In genomic region chr1:186974774-186975181, GRCh38 we compare ENCODE assay signal across 13 cellular contexts.
A peak's percentile ranks its signal among the peaks of the same experiment; 100 is the strongest.
DNase-seq lines count a peak whose midpoint lies in the region; ATAC-seq, FAIRE-seq and TF ChIP-seq lines count a peak whose summit lies in the region.
"Had no signal": no experiment of that assay in that cellular context is flagged by ENCODE, and none has a peak within 500 bp of the region (broad histone marks: within the 10 kb centered on the region; RNA-seq: fewer than 3 reads in every experiment).

No MANE protein-coding gene starts in this region.

- H3K4me3 Mint-ChIP-seq in natural killer cell treated with Interleukin-12 subunit alpha and Interleukin-12 subunit beta and Interleukin-15 and Interleukin-18, amount 100 ng/mL, for 72 hours = no peak overlapping the region
- H3K4me3 Mint-ChIP-seq: immature natural killer cell had no signal

- no peaks in the 10 kb centered on the region for H3K9me1 ChIP-seq in endothelial cell of umbilical vein (replicated peaks; ENCODE audit: control insufficient read depth, extremely low read depth, insufficient read depth, low read length)

- H3K36me3 ChIP-seq in endothelial cell of umbilical vein (ENCODE audit: control insufficient read depth in 2 of 2, extremely low read depth in 1 of 2, insufficient read depth in 2 of 2, low read length in 2 of 2) (no peaks in the 10 kb centered on the region), osteoblast (ENCODE audit: insufficient read depth, low read length) (no peaks in the 10 kb centered on the region), small intestine (ENCODE audit: control insufficient read depth in 2 of 2, insufficient read depth in 2 of 2, low read length in 2 of 2) (peaks cover 0 to 6% of the 10 kb centered on the region in 2 donors)

- H4K20me1 ChIP-seq in endothelial cell of umbilical vein (replicated peaks; ENCODE audit: control insufficient read depth, extremely low read depth, insufficient read depth, low read length) (no peaks in the 10 kb centered on the region), osteoblast (ENCODE audit: insufficient read depth, low read length) (no peaks in the 10 kb centered on the region)

- no peaks in the 10 kb centered on the region for H3K4me1 Mint-ChIP-seq in natural killer cell treated with Interleukin-12 subunit alpha and Interleukin-12 subunit beta and Interleukin-15 and Interleukin-18, amount 100 ng/mL, for 72 hours (ENCODE audit: low read depth in 2 of 2)
- H3K4me1 Mint-ChIP-seq: immature natural killer cell had no signal

- H3K4me2 ChIP-seq in endothelial cell of umbilical vein (ENCODE audit: insufficient read depth, low read length) (peak overlapping the region; percentile 79), osteoblast (ENCODE audit: insufficient read depth, low read length) (peak overlapping the region; percentile 63)

- no peaks in the 10 kb centered on the region for H3K27me3 Mint-ChIP-seq in natural killer cell treated with Interleukin-12 subunit alpha and Interleukin-12 subunit beta and Interleukin-15 and Interleukin-18, amount 100 ng/mL, for 72 hours

- no TSS peak for BruUV-seq in endothelial cell of umbilical vein (replicated peaks; lab: Mats Ljungman, UMichigan)

- peak overlapping the region in 1 of 3 experiments; percentile 12 for H3K4me3 ChIP-seq in endothelial cell of umbilical vein (replicated peaks in 1 of 3; ENCODE audit: insufficient read depth in 1 of 3, low read depth in 1 of 3, low read length in 3 of 3)
- H3K4me3 ChIP-seq in osteoblast (ENCODE audit: insufficient read depth, low read length) = peak overlapping the region; percentile 40
- no peak overlapping the region for H3K4me3 ChIP-seq in small intestine (ENCODE audit: low read depth in 1 of 2, low read length in 2 of 2)

- intact Hi-C loops in endothelial cell of umbilical vein (cut with micrococcal nuclease) = loop anchor here (1.0 to 5.0 kb wide), 3 partner anchors 26 to 294 kb away; partner anchors contain the start of gene PTGS2

- CTCF ChIA-PET in endothelial cell of umbilical vein (lab: Charles Lee) = interaction anchor here (0.6 to 5.0 kb wide), 10 partner anchors 12 to 1080 kb away, joined by 3 to 41 read pairs (median 6); partner anchors contain the start of genes ODR4, PTGS2 and TPR

- DNase-seq in AG20443 (ENCODE audit: low spot score) = peak; percentile 73
- DNase-seq in NCI-H774 (lab: John Stamatoyannopoulos, UW) = peak; percentile 74
- DNase-seq in endothelial cell of umbilical vein (ENCODE audit: low read depth, low spot score) = peak; percentile 98
- DNase-seq in osteoblast (ENCODE audit: insufficient read length, low spot score, missing footprints) = peak; percentile 34
- DNase-seq in amygdala (lab: John Stamatoyannopoulos, UW) = no peak
- DNase-seq in NCI-H1105 treated with DMSO at 0.1 percent for 48 hours (lab: John Stamatoyannopoulos, UW) = no peak
- no peak for DNase-seq in small intestine
- no peak for DNase-seq in natural killer cell treated with Interleukin-12 subunit alpha and Interleukin-12 subunit beta and Interleukin-15 and Interleukin-18, amount 100 ng/mL, for 72 hours (ENCODE audit: low spot score)
- DNase-seq: activated T-cell treated with anti-CD3 and anti-CD28 coated beads for 4 hours; immature natural killer cell; NCI-H2107; stimulated activated naive CD4-positive, alpha-beta T cell had no signal

- peaks cover 10% of the 10 kb centered on the region for H3K79me2 ChIP-seq in endothelial cell of umbilical vein (ENCODE audit: control insufficient read depth, insufficient read depth, low read length)
- no peaks in the 10 kb centered on the region for H3K79me2 ChIP-seq in osteoblast (ENCODE audit: insufficient read depth, low read length)

- ATAC-seq in natural killer cell treated with Interleukin-12 subunit alpha and Interleukin-12 subunit beta and Interleukin-15 and Interleukin-18, amount 100 ng/mL, for 72 hours = no peak

- H3K27me3 ChIP-seq in endothelial cell of umbilical vein (ENCODE audit: control insufficient read depth in 2 of 2, insufficient read depth in 2 of 2, low read length in 2 of 2) (no peaks in the 10 kb centered on the region), osteoblast (ENCODE audit: insufficient read depth, low read length) (no peaks in the 10 kb centered on the region), small intestine (ENCODE audit: control insufficient read depth in 2 of 2, insufficient read depth in 2 of 2, low read length in 2 of 2) (no peaks in the 10 kb centered on the region)

- H3K9ac ChIP-seq in endothelial cell of umbilical vein (replicated peaks; ENCODE audit: extremely low read depth, insufficient read depth, low read length) = peak overlapping the region; percentile 84

- no peaks in the 10 kb centered on the region for H3K36me3 Mint-ChIP-seq in natural killer cell treated with Interleukin-12 subunit alpha and Interleukin-12 subunit beta and Interleukin-15 and Interleukin-18, amount 100 ng/mL, for 72 hours
- H3K36me3 Mint-ChIP-seq: immature natural killer cell had no signal

- peak; percentile 86 for FAIRE-seq in endothelial cell of umbilical vein (lab: Jason Lieb, UNC)
- no peak for FAIRE-seq in small intestine (lab: Jason Lieb, UNC)
- FAIRE-seq: colon had no signal

- no peaks in the 10 kb centered on the region for H3K9me3 ChIP-seq in endothelial cell of umbilical vein (replicated peaks; ENCODE audit: control insufficient read depth, insufficient read depth, low read length)
- H3K9me3 ChIP-seq in osteoblast (ENCODE audit: low read depth, low read length) = no peaks in the 10 kb centered on the region
- no peaks in the 10 kb centered on the region for H3K9me3 ChIP-seq in small intestine (ENCODE audit: control insufficient read depth, low read depth)

- 51 to 75% (median 67%) methylated on average over 3 of the region's 3 CpGs for WGBS in small intestine, 3 donors

- peak; percentile 28 for TF ChIP-seq POLR2A in endothelial cell of umbilical vein (IDR thresholded peaks at IDR 0.05; ENCODE audit: low read depth, low read length)

- POLR2A ChIA-PET in endothelial cell of umbilical vein (lab: Charles Lee) = interaction anchor here (1.2 to 1.3 kb wide), 2 partner anchors 24 to 294 kb away, joined by 3 to 6 read pairs; partner anchors contain the start of gene PTGS2

- no peaks in the 10 kb centered on the region for H3K9me3 Mint-ChIP-seq in natural killer cell treated with Interleukin-12 subunit alpha and Interleukin-12 subunit beta and Interleukin-15 and Interleukin-18, amount 100 ng/mL, for 72 hours

- H3K4me1 ChIP-seq in endothelial cell of umbilical vein (ENCODE audit: control insufficient read depth, extremely low read depth, insufficient read depth, low read length) (peaks cover 49% of the 10 kb centered on the region), osteoblast (ENCODE audit: insufficient read depth, low read length) (peaks cover 12% of the 10 kb centered on the region), small intestine (ENCODE audit: control insufficient read depth in 2 of 2, insufficient read depth in 1 of 2, low read depth in 1 of 2, low read length in 1 of 2) (no peaks in the 10 kb centered on the region)

- peak overlapping the region; percentile 93 for H3K27ac ChIP-seq in endothelial cell of umbilical vein (ENCODE audit: insufficient read depth, low read depth, low read length)
- H3K27ac ChIP-seq in osteoblast (ENCODE audit: low read depth, low read length) = peak overlapping the region; percentile 91
- H3K27ac ChIP-seq in small intestine (ENCODE audit: low read depth in 1 of 2, low read length in 1 of 2) = no peak overlapping the region

- no peak for TF ChIP-seq CTCF in endothelial cell of umbilical vein (IDR thresholded peaks at IDR 0.05; ENCODE audit: extremely low read depth in 1 of 2, insufficient read depth in 1 of 2, low read depth in 1 of 2, low read length in 2 of 2)
- TF ChIP-seq CTCF in osteoblast (IDR thresholded peaks at IDR 0.05; ENCODE audit: extremely low read depth, low read depth, low read length) = no peak

- H3K27ac Mint-ChIP-seq in natural killer cell treated with Interleukin-12 subunit alpha and Interleukin-12 subunit beta and Interleukin-15 and Interleukin-18, amount 100 ng/mL, for 72 hours = no peak overlapping the region
- H3K27ac Mint-ChIP-seq: immature natural killer cell had no signal

- dilution Hi-C loops in endothelial cell of umbilical vein (cut with MboI; ENCODE audit: extremely low pct_ligation_motif_present, low sequenced_read_pairs) = no loop called here

- H2AFZ ChIP-seq in endothelial cell of umbilical vein (ENCODE audit: low read depth, low read length) (no peak overlapping the region), osteoblast (ENCODE audit: low read length) (peak overlapping the region; percentile 26)

TF ChIP-seq in endothelial cell of umbilical vein, 7 proteins besides CTCF, POLR2A, EP300 and RAD21:
- TF ChIP-seq JUN (IDR thresholded peaks at IDR 0.05; ENCODE audit: borderline replicate concordance, insufficient read depth, insufficient read length, low read depth) (peak; percentile 96), FOS (IDR thresholded peaks at IDR 0.05; ENCODE audit: borderline replicate concordance, insufficient read depth, low read length) (peak; percentile 96), MYC (IDR thresholded peaks at IDR 0.05; ENCODE audit: low read depth, low read length) (no peak), GATA2 (IDR thresholded peaks at IDR 0.05; ENCODE audit: insufficient read depth, insufficient read length, low read depth, low read length) (peak; percentile 97)
TF ChIP-seq in endothelial cell of umbilical vein: peak in this region for 3.

Comparison
In these comparisons a context has a peak if more than half of its experiments do, and no peak if none do; other contexts are left out.
1. DNase-seq: peak in AG20443 (single experiment), NCI-H774 (single experiment), endothelial cell of umbilical vein (single experiment) and osteoblast (single experiment); none in amygdala (0 of 56), NCI-H1105 treated with DMSO at 0.1 percent for 48 hours (single experiment), small intestine (single experiment) and natural killer cell treated with Interleukin-12 subunit alpha and Interleukin-12 subunit beta and Interleukin-15 and Interleukin-18, amount 100 ng/mL, for 72 hours (single experiment).
2. H3K27ac ChIP-seq: peak in endothelial cell of umbilical vein (single experiment) and osteoblast (single experiment); none in small intestine (0 of 2).